Comparison of ENCODE assay signal across 13 cellular contexts in genomic region chr4:42078184-42078801, GRCh38.
A peak's percentile ranks its signal among the peaks of the same experiment; 100 is the strongest.
DNase-seq lines count a peak whose midpoint lies in the region; ATAC-seq and TF ChIP-seq lines count a peak whose summit lies in the region.
"Had no signal": no experiment of that assay in that cellular context is flagged by ENCODE, and none has a peak within 500 bp of the region (broad histone marks: within the 10 kb centered on the region; RNA-seq: fewer than 3 reads in every experiment).

No MANE protein-coding gene starts in this region.

- H3K4me3 Mint-ChIP-seq in type B pancreatic cell: no peak overlapping the region
- no peak overlapping the region for H3K4me3 Mint-ChIP-seq in activated T-helper 1 cell treated with anti-CD3 and anti-CD28 coated beads, Interleukin-12 subunit alpha, Interleukin-12 subunit beta, Interleukin-2, Interleukin-4 antibody, amounts not matched to agents 30 ng/mL and 10 ng/mL and 1 ng/mL, durations not matched to agents 14 hours and 24 hours and 36 hours
- H3K4me3 Mint-ChIP-seq: activated naive CD4-positive, alpha-beta T cell treated with anti-CD3 and anti-CD28 coated beads, Interleukin-2, amount 50 U/mL, for 24 hours; immature natural killer cell had no signal

- intact Hi-C loops in activated T-helper 1 cell treated with anti-CD3 and anti-CD28 coated beads, Interleukin-12 subunit alpha, Interleukin-12 subunit beta, Interleukin-2, Interleukin-4 antibody, amounts not matched to agents 30 ng/mL and 10 ng/mL and 1 ng/mL, durations not matched to agents 14 hours and 24 hours and 36 hours (cut with micrococcal nuclease): loop anchor here (10.0 kb wide), 1 partner anchor 123 kb away; no protein-coding TSS in a partner anchor

- no peaks in the 10 kb centered on the region for H3K27me3 ChIP-seq in H7 (ENCODE audit: control insufficient read depth, insufficient read depth, low read length)

- H3K36me3 Mint-ChIP-seq in type B pancreatic cell: peaks cover 9% of the 10 kb centered on the region
- peaks cover 9% of the 10 kb centered on the region for H3K36me3 Mint-ChIP-seq in activated T-helper 1 cell treated with anti-CD3 and anti-CD28 coated beads, Interleukin-12 subunit alpha, Interleukin-12 subunit beta, Interleukin-2, Interleukin-4 antibody, amounts not matched to agents 30 ng/mL and 10 ng/mL and 1 ng/mL, durations not matched to agents 14 hours and 24 hours and 36 hours (ENCODE audit: low read depth)

- H3K9me3 Mint-ChIP-seq in type B pancreatic cell: no peaks in the 10 kb centered on the region
- no peaks in the 10 kb centered on the region for H3K9me3 Mint-ChIP-seq in activated T-helper 1 cell treated with anti-CD3 and anti-CD28 coated beads, Interleukin-12 subunit alpha, Interleukin-12 subunit beta, Interleukin-2, Interleukin-4 antibody, amounts not matched to agents 30 ng/mL and 10 ng/mL and 1 ng/mL, durations not matched to agents 14 hours and 24 hours and 36 hours
- H3K9me3 Mint-ChIP-seq: activated naive CD4-positive, alpha-beta T cell treated with anti-CD3 and anti-CD28 coated beads, Interleukin-2, amount 50 U/mL, for 24 hours; immature natural killer cell had no signal

- no peaks in the 10 kb centered on the region; the same call in 1 of the 2 replicates for H3K36me3 ChIP-seq in H7 (replicated peaks; ENCODE audit: control insufficient read depth, insufficient read depth, low read length)

- no peak for DNase-seq in NCI-H2081 (lab: John Stamatoyannopoulos, UW)
- no peak for DNase-seq in type B pancreatic cell (ENCODE audit: extremely low spot score, unreplicated experiment)
- no peak for DNase-seq in H7
- no peak for DNase-seq in activated T-helper 1 cell treated with anti-CD3 and anti-CD28 coated beads, Interleukin-12 subunit alpha, Interleukin-12 subunit beta, Interleukin-2, Interleukin-4 antibody, amounts not matched to agents 30 ng/mL and 10 ng/mL and 1 ng/mL, durations not matched to agents 14 hours and 24 hours and 36 hours (ENCODE audit: low spot score)
- DNase-seq: GF-D8, immature natural killer cell, NCI-H748 treated with DMSO at 0.1 percent for 48 hours, retina had no signal

- H3K27ac Mint-ChIP-seq in type B pancreatic cell: no peak overlapping the region
- H3K27ac Mint-ChIP-seq in activated T-helper 1 cell treated with anti-CD3 and anti-CD28 coated beads, Interleukin-12 subunit alpha, Interleukin-12 subunit beta, Interleukin-2, Interleukin-4 antibody, amounts not matched to agents 30 ng/mL and 10 ng/mL and 1 ng/mL, durations not matched to agents 14 hours and 24 hours and 36 hours: no peak overlapping the region
- H3K27ac Mint-ChIP-seq: activated naive CD4-positive, alpha-beta T cell treated with anti-CD3 and anti-CD28 coated beads, Interleukin-2, amount 50 U/mL, for 24 hours; immature natural killer cell had no signal

- no peaks in the 10 kb centered on the region for H3K27me3 Mint-ChIP-seq in type B pancreatic cell
- no peaks in the 10 kb centered on the region for H3K27me3 Mint-ChIP-seq in activated T-helper 1 cell treated with anti-CD3 and anti-CD28 coated beads, Interleukin-12 subunit alpha, Interleukin-12 subunit beta, Interleukin-2, Interleukin-4 antibody, amounts not matched to agents 30 ng/mL and 10 ng/mL and 1 ng/mL, durations not matched to agents 14 hours and 24 hours and 36 hours (ENCODE audit: insufficient read depth)
- H3K27me3 Mint-ChIP-seq: activated naive CD4-positive, alpha-beta T cell treated with anti-CD3 and anti-CD28 coated beads, Interleukin-2, amount 50 U/mL, for 24 hours had no signal

- TF ChIP-seq CTCF in type B pancreatic cell (conservative IDR thresholded peaks at IDR 0.05): no peak

- H3K4me3 ChIP-seq in H7 (ENCODE audit: insufficient read depth, low read depth, low read length): no peak overlapping the region

- H3K4me1 Mint-ChIP-seq in type B pancreatic cell (ENCODE audit: unreplicated experiment): no peaks in the 10 kb centered on the region
- H3K4me1 Mint-ChIP-seq in activated T-helper 1 cell treated with anti-CD3 and anti-CD28 coated beads, Interleukin-12 subunit alpha, Interleukin-12 subunit beta, Interleukin-2, Interleukin-4 antibody, amounts not matched to agents 30 ng/mL and 10 ng/mL and 1 ng/mL, durations not matched to agents 14 hours and 24 hours and 36 hours (ENCODE audit: low read depth): no peaks in the 10 kb centered on the region
- H3K4me1 Mint-ChIP-seq: activated naive CD4-positive, alpha-beta T cell treated with anti-CD3 and anti-CD28 coated beads, Interleukin-2, amount 50 U/mL, for 24 hours; immature natural killer cell had no signal

- ATAC-seq in GM18498 (IDR thresholded peaks at IDR 0.05; ENCODE audit: unreplicated experiment): peak; percentile 83
- peak; percentile 86 for ATAC-seq in GM19438 (IDR thresholded peaks at IDR 0.05; ENCODE audit: low read depth, unreplicated experiment)
- ATAC-seq in HG02763 (IDR thresholded peaks at IDR 0.05; ENCODE audit: unreplicated experiment): peak; percentile 76
- peak; percentile 91 for ATAC-seq in HG03432 (IDR thresholded peaks at IDR 0.05; ENCODE audit: unreplicated experiment)
